In the genomic region with DNA sequence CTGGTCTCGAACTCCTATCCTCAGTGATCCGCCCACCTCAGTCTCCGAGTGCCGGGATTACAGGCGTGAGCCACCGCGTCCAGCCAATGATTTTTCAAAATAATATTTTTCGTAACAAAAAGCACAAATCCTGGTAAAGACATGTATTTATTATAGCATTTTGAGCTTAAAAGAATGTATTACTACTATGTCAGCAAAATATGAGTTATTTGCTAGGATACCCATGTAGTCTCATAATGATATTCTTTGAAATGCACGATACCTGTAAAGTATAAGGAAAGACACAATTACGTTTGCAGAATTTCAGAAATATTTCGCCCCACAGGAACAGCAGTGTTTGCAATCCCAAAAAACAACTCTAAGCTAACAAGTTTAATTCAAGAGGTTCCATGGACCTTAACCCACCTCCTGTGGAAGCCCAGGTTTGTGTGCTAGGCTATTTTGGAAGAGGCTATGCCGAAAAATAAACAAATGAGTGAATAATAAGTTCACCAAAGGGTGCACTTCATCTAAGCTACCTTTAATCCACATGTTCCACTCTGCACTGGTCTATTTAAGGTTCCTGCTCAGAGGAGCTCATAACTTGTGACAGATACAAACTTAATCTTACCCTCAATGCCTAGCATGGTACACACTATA, we compare ENCODE assay signal across 2 cellular contexts.
TF ChIP-seq lines count a peak whose summit lies in the region.

No MANE protein-coding gene starts in this region.

TF ChIP-seq in GM12891, 5 proteins besides CTCF, POLR2A, EP300 and RAD21:
- TF ChIP-seq TAF1 (IDR thresholded peaks at IDR 0.05; ENCODE audit: low read depth, low read length) (no peak), POLR2AphosphoS5 (IDR thresholded peaks at IDR 0.05; ENCODE audit: low read depth, low read length) (no peak), POU2F2 (IDR thresholded peaks at IDR 0.05; ENCODE audit: low read depth, low read length) (no peak), SPI1 (IDR thresholded peaks at IDR 0.05; ENCODE audit: low read depth, low read length) (no peak), PAX5 (IDR thresholded peaks at IDR 0.05; ENCODE audit: insufficient read depth, low read length, severe bottlenecking) (no peak)

TF ChIP-seq in K562, 482 proteins besides CTCF, POLR2A, EP300 and RAD21:
- no peak for TF ChIP-seq HDAC6 (IDR thresholded peaks at IDR 0.05; ENCODE audit: low read depth, low read length)
- TF ChIP-seq MCM5 (IDR thresholded peaks at IDR 0.05; ENCODE audit: low read depth) = no peak
- TF ChIP-seq SMAD4 (CRISPR knock-in tag; conservative IDR thresholded peaks at IDR 0.05) = no peak
- TF ChIP-seq, protein P1, sequence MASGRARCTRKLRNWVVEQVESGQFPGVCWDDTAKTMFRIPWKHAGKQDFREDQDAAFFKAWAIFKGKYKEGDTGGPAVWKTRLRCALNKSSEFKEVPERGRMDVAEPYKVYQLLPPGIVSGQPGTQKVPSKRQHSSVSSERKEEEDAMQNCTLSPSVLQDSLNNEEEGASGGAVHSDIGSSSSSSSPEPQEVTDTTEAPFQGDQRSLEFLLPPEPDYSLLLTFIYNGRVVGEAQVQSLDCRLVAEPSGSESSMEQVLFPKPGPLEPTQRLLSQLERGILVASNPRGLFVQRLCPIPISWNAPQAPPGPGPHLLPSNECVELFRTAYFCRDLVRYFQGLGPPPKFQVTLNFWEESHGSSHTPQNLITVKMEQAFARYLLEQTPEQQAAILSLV (tag; IDR thresholded peaks at IDR 0.05) = no peak
- no peak for TF ChIP-seq ZNF764 (CRISPR knock-in tag; IDR thresholded peaks at IDR 0.05; ENCODE audit: low read depth)
- TF ChIP-seq PHF8 (IDR thresholded peaks at IDR 0.05; ENCODE audit: borderline replicate concordance, low read length) = no peak
- no peak for TF ChIP-seq ZNF121 (CRISPR knock-in tag; conservative IDR thresholded peaks at IDR 0.05)
- peak; percentile 66 for TF ChIP-seq C11orf30 (IDR thresholded peaks at IDR 0.05; ENCODE audit: low read depth)
- TF ChIP-seq ZNF316 (IDR thresholded peaks at IDR 0.05) = peak; percentile 87
- TF ChIP-seq, protein P2, sequence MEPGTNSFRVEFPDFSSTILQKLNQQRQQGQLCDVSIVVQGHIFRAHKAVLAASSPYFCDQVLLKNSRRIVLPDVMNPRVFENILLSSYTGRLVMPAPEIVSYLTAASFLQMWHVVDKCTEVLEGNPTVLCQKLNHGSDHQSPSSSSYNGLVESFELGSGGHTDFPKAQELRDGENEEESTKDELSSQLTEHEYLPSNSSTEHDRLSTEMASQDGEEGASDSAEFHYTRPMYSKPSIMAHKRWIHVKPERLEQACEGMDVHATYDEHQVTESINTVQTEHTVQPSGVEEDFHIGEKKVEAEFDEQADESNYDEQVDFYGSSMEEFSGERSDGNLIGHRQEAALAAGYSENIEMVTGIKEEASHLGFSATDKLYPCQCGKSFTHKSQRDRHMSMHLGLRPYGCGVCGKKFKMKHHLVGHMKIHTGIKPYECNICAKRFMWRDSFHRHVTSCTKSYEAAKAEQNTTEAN (CRISPR knock-in tag; IDR thresholded peaks at IDR 0.05) = no peak
- TF ChIP-seq PHB2 (IDR thresholded peaks at IDR 0.05; ENCODE audit: low read depth) = no peak
- TF ChIP-seq CXXC5 (CRISPR knock-in tag; IDR thresholded peaks at IDR 0.05) = no peak
- TF ChIP-seq TCF15 (CRISPR knock-in tag; IDR thresholded peaks at IDR 0.05) = no peak
- TF ChIP-seq ILK (tag; IDR thresholded peaks at IDR 0.05; ENCODE audit: borderline replicate concordance, low read depth) = no peak
- peak; percentile 51; the same call in 1 of the 2 replicates for TF ChIP-seq MAFG (tag; conservative IDR thresholded peaks at IDR 0.05)
- peak; percentile 64; the same call in 1 of the 2 replicates for TF ChIP-seq MAFF (IDR thresholded peaks at IDR 0.05; ENCODE audit: low read length)
- TF ChIP-seq MAFK (IDR thresholded peaks at IDR 0.05; ENCODE audit: low read length) = peak; percentile 37; the same call in 1 of the 2 replicates
